In genomic region chr9:22401671-22402070, GRCh38 we compare ENCODE assay signal across 18 cellular contexts. TPM values are rescaled to one million over a fixed set of nuclear protein-coding genes. Genes with fewer than 3 reads are reported as not detected.
DNase-seq lines count a peak whose midpoint lies in the region; ATAC-seq and TF ChIP-seq lines count a peak whose summit lies in the region.
"Had no signal": no experiment of that assay in that cellular context is flagged by ENCODE, and none has a peak within 500 bp of the region (broad histone marks: within the 10 kb centered on the region; RNA-seq: fewer than 3 reads in every experiment).

No MANE protein-coding gene starts in this region.

- no peak overlapping the region for H3K27ac Mint-ChIP-seq in stimulated activated memory B cell treated with anti-CD40 and anti-IgM and Interleukin-4, amounts not matched to agents 10 μg/mL and 1 μg/mL and 100 μg/mL, for 72 hours
- H3K27ac Mint-ChIP-seq: CD4-positive, alpha-beta T cell had no signal

- no peak overlapping the region for H3K4me3 Mint-ChIP-seq in stimulated activated memory B cell treated with anti-CD40 and anti-IgM and Interleukin-4, amounts not matched to agents 10 μg/mL and 1 μg/mL and 100 μg/mL, for 72 hours
- H3K4me3 Mint-ChIP-seq: CD4-positive, alpha-beta T cell had no signal

- ATAC-seq in stimulated activated memory B cell treated with anti-CD40 and anti-IgM and Interleukin-4, amounts not matched to agents 10 μg/mL and 1 μg/mL and 100 μg/mL, for 72 hours, result no peak
- no peak for ATAC-seq in GM21515 (IDR thresholded peaks at IDR 0.05; ENCODE audit: unreplicated experiment)
- ATAC-seq in GM21576 (IDR thresholded peaks at IDR 0.05; ENCODE audit: unreplicated experiment), result no peak

- DNase-seq in M059J (ENCODE audit: low read depth) (peak; percentile 69), astrocyte of the spinal cord (ENCODE audit: low read depth, low spot score) (peak; percentile 53), kidney glomerular epithelial cell (lab: John Stamatoyannopoulos, UW) (peak; percentile 56), ecto neural progenitor cell (ENCODE audit: low spot score) (no peak)
- DNase-seq: BE2C; Calu3; CD4-positive, alpha-beta T cell; DMS53; NCI-H187; NCI-H345; NCI-H526; NK-92 treated with Interleukin-12 subunit alpha and Interleukin-12 subunit beta, amount 100 ng/mL, for 24 hours had no signal

- peaks cover under 1% of the 10 kb centered on the region for H3K9me3 Mint-ChIP-seq in stimulated activated memory B cell treated with anti-CD40 and anti-IgM and Interleukin-4, amounts not matched to agents 10 μg/mL and 1 μg/mL and 100 μg/mL, for 72 hours
- H3K9me3 Mint-ChIP-seq: CD4-positive, alpha-beta T cell had no signal

- in situ Hi-C loops in astrocyte of the spinal cord (cut with HindIII; ENCODE audit: low sequenced_read_pairs), result no loop called here

- H3K36me3 Mint-ChIP-seq in stimulated activated memory B cell treated with anti-CD40 and anti-IgM and Interleukin-4, amounts not matched to agents 10 μg/mL and 1 μg/mL and 100 μg/mL, for 72 hours, result no peaks in the 10 kb centered on the region

- H3K4me1 Mint-ChIP-seq in stimulated activated memory B cell treated with anti-CD40 and anti-IgM and Interleukin-4, amounts not matched to agents 10 μg/mL and 1 μg/mL and 100 μg/mL, for 72 hours, result no peaks in the 10 kb centered on the region

- H3K4me3 ChIP-seq in astrocyte of the spinal cord (ENCODE audit: low read depth, low read length), result no peak overlapping the region
- H3K4me3 ChIP-seq: HAP-1, SJSA1 had no signal

- H3K27me3 Mint-ChIP-seq in stimulated activated memory B cell treated with anti-CD40 and anti-IgM and Interleukin-4, amounts not matched to agents 10 μg/mL and 1 μg/mL and 100 μg/mL, for 72 hours, result peaks cover 11% of the 10 kb centered on the region

- no peak for TF ChIP-seq CTCF in astrocyte of the spinal cord (IDR thresholded peaks at IDR 0.05; ENCODE audit: low read depth, low read length)

RNA-seq across cellular contexts. Expression of gene DMRTA1, which starts 45.0 kb away (rescaled TPM):
- 2.4 and 3.1 TPM in 2 replicates for total RNA-seq in M059J (2014; rRNA removed; shearing (Covaris generic))
- total RNA-seq: CD4-positive, alpha-beta T cell; OCI-LY7 had no signal
